Comparison of ENCODE assay signal across 15 cellular contexts in genomic region chr19:33396701-33397535, GRCh38. TPM values are rescaled to one million over a fixed set of nuclear protein-coding genes. Genes with fewer than 3 reads are reported as not detected.
DNase-seq lines count a peak whose midpoint lies in the region; ATAC-seq, FAIRE-seq and TF ChIP-seq lines count a peak whose summit lies in the region.
"Had no signal": no experiment of that assay in that cellular context is flagged by ENCODE, and none has a peak within 500 bp of the region (broad histone marks: within the 10 kb centered on the region; RNA-seq: fewer than 3 reads in every experiment).

No MANE protein-coding gene starts in this region.

- H3K27me3 ChIP-seq in sigmoid colon: no peaks in the 10 kb centered on the region
- no peaks in the 10 kb centered on the region for H3K27me3 ChIP-seq in hepatocyte
- no peaks in the 10 kb centered on the region for H3K27me3 ChIP-seq in trophoblast cell (ENCODE audit: insufficient read depth, low read length)
- H3K27me3 ChIP-seq: pancreas had no signal

- H4K8ac ChIP-seq in trophoblast cell (ENCODE audit: low read depth, low read length): no peak overlapping the region

- no peak overlapping the region for H3K18ac ChIP-seq in trophoblast cell (ENCODE audit: low read length)

- H3K9ac ChIP-seq in kidney (ENCODE audit: low read length in 2 of 2) (no peak overlapping the region), trophoblast cell (ENCODE audit: low read length) (no peak overlapping the region)
- H3K9ac ChIP-seq: KMS-11 had no signal

- no peak overlapping the region for H3K4me2 ChIP-seq in hepatocyte
- H3K4me2 ChIP-seq in trophoblast cell (ENCODE audit: low read length): no peak overlapping the region
- H3K4me2 ChIP-seq: KMS-11 had no signal

- TF ChIP-seq POLR2A in sigmoid colon (IDR thresholded peaks at IDR 0.05): no peak

- H3K27me3 Mint-ChIP-seq in natural killer cell (ENCODE audit: low read depth in 2 of 2) (no peaks in the 10 kb centered on the region), immature natural killer cell (ENCODE audit: low read depth in 3 of 3) (peaks cover 0 to 3% (median 2%) of the 10 kb centered on the region in 3 donors)

- H3K36me3 ChIP-seq in kidney (ENCODE audit: control insufficient read depth in 1 of 2, insufficient read depth in 2 of 2, low read length in 2 of 2): no peaks in the 10 kb centered on the region
- peaks cover 0 to 6% (median 0%) of the 10 kb centered on the region in 4 donors for H3K36me3 ChIP-seq in sigmoid colon
- H3K36me3 ChIP-seq in hepatocyte (replicated peaks; ENCODE audit: insufficient read depth, low read depth): no peaks in the 10 kb centered on the region
- H3K36me3 ChIP-seq in trophoblast cell (ENCODE audit: control insufficient read depth in 1 of 2, insufficient read depth in 2 of 2, low read length in 2 of 2): no peaks in the 10 kb centered on the region
- H3K36me3 ChIP-seq: pancreas had no signal

- H2BK12ac ChIP-seq in trophoblast cell (ENCODE audit: low read length): no peak overlapping the region

- H3K79me1 ChIP-seq in trophoblast cell (ENCODE audit: low read length): no peaks in the 10 kb centered on the region

- DNase-seq in LHCN-M2 (ENCODE audit: low read depth): peak; percentile 15
- peak; percentile 47 for DNase-seq in dermis blood vessel endothelial cell
- DNase-seq in kidney: peak; percentile 82
- peak; percentile 64 for DNase-seq in sigmoid colon
- DNase-seq in hepatocyte (ENCODE audit: low spot score): no peak
- no peak for DNase-seq in trophoblast cell
- DNase-seq in natural killer cell: no peak
- no peak for DNase-seq in immature natural killer cell
- DNase-seq: DND-41, NCI-H1436, NCI-H446 had no signal

- H2AFZ ChIP-seq in hepatocyte: no peak overlapping the region
- no peak overlapping the region for H2AFZ ChIP-seq in trophoblast cell (ENCODE audit: insufficient read depth, low read length, poor library complexity)

- H3K4me1 Mint-ChIP-seq in natural killer cell (peaks cover 0 to 17% of the 10 kb centered on the region in 2 donors), immature natural killer cell (peaks cover 0 to 1% of the 10 kb centered on the region in 2 donors)

- no peak overlapping the region for H4K91ac ChIP-seq in trophoblast cell (ENCODE audit: low read depth, low read length)

- no peak for ATAC-seq in natural killer cell
- ATAC-seq: pancreas had no signal

- 85 to 87% methylated on average over 30 of the region's 30 CpGs for WGBS in sigmoid colon, 2 donors
- WGBS in hepatocyte (ENCODE audit: low lambda C conversion rate, missing lambda C conversion rate): 75% methylated on average over 25 of the region's 30 CpGs
- no CpG with 5 or more reads among the region's 30 CpGs for WGBS in trophoblast cell (ENCODE audit: extremely low coverage, insufficient coverage, insufficient read length)

- no peaks in the 10 kb centered on the region for H4K20me1 ChIP-seq in hepatocyte (ENCODE audit: insufficient read depth, poor library complexity, severe bottlenecking)

- H3K4me3 Mint-ChIP-seq in natural killer cell (no peak overlapping the region), immature natural killer cell (no peak overlapping the region)

- FAIRE-seq in kidney (lab: Jason Lieb, UNC): no peak
- FAIRE-seq: pancreas had no signal

- H3K27ac Mint-ChIP-seq in natural killer cell (no peak overlapping the region), immature natural killer cell (no peak overlapping the region)

- no peak overlapping the region for H2BK120ac ChIP-seq in trophoblast cell (ENCODE audit: insufficient read depth, low read length, poor library complexity)

- no peak overlapping the region for H3K4ac ChIP-seq in trophoblast cell (ENCODE audit: low read depth, low read length)

- TF ChIP-seq EP300 in sigmoid colon (IDR thresholded peaks at IDR 0.05): no peak

- H4K12ac ChIP-seq in trophoblast cell (ENCODE audit: low read depth, low read length): no peak overlapping the region

- H3K4me3 ChIP-seq in kidney (ENCODE audit: low read length in 2 of 2): no peak overlapping the region
- no peak overlapping the region for H3K4me3 ChIP-seq in sigmoid colon
- H3K4me3 ChIP-seq in hepatocyte: no peak overlapping the region
- H3K4me3 ChIP-seq in trophoblast cell (ENCODE audit: low read depth, low read length): no peak overlapping the region
- H3K4me3 ChIP-seq: pancreas had no signal

- TF ChIP-seq CTCF in kidney (IDR thresholded peaks at IDR 0.05; ENCODE audit: borderline replicate concordance, extremely low read depth, insufficient read depth) (no peak), sigmoid colon (IDR thresholded peaks at IDR 0.05) (no peak), hepatocyte (IDR thresholded peaks at IDR 0.05; ENCODE audit: poor library complexity) (no peak), natural killer cell (IDR thresholded peaks at IDR 0.05) (no peak)

- no peak overlapping the region for H2AK5ac ChIP-seq in trophoblast cell (ENCODE audit: low read length)

- H3K14ac ChIP-seq in trophoblast cell (ENCODE audit: low read length): no peak overlapping the region

- no peaks in the 10 kb centered on the region for H3K9me3 ChIP-seq in kidney (ENCODE audit: control insufficient read depth in 1 of 2, low read length in 2 of 2)
- H3K9me3 ChIP-seq in sigmoid colon: no peaks in the 10 kb centered on the region
- no peaks in the 10 kb centered on the region for H3K9me3 ChIP-seq in hepatocyte (ENCODE audit: low read depth)
- H3K9me3 ChIP-seq in trophoblast cell (ENCODE audit: insufficient read depth, low read depth, low read length): no peaks in the 10 kb centered on the region
- H3K9me3 ChIP-seq: pancreas had no signal

- no peaks in the 10 kb centered on the region for H3K36me3 Mint-ChIP-seq in natural killer cell
- H3K36me3 Mint-ChIP-seq in immature natural killer cell: no peaks in the 10 kb centered on the region

- intact Hi-C loops in kidney (cut with DNase I) (no loop called here), sigmoid colon (cut with DNase I) (no loop called here), natural killer cell (cut with micrococcal nuclease) (no loop called here)

- no peaks in the 10 kb centered on the region for H3K9me2 ChIP-seq in hepatocyte (replicated peaks; ENCODE audit: insufficient read depth)

- H2BK5ac ChIP-seq in trophoblast cell (ENCODE audit: low read depth, low read length, poor library complexity): no peak overlapping the region

- H3K27ac ChIP-seq in kidney (ENCODE audit: low read depth in 2 of 2, low read length in 2 of 2) (peak overlapping the region; percentile 19 to 50), sigmoid colon (no peak overlapping the region), hepatocyte (no peak overlapping the region), trophoblast cell (ENCODE audit: low read depth, low read length) (no peak overlapping the region)
- H3K27ac ChIP-seq: C4-2B, KMS-11, pancreas, VCaP had no signal

- H3K23ac ChIP-seq in trophoblast cell (ENCODE audit: low read length): no peak overlapping the region

- H3K4me1 ChIP-seq in kidney (ENCODE audit: control insufficient read depth in 1 of 2, insufficient read depth in 1 of 2, low read depth in 1 of 2, low read length in 2 of 2) (peaks cover 10 to 58% of the 10 kb centered on the region in 2 donors), sigmoid colon (peaks cover 0 to 53% (median 49%) of the 10 kb centered on the region in 4 donors), hepatocyte (ENCODE audit: insufficient read depth) (peaks cover 28% of the 10 kb centered on the region), trophoblast cell (ENCODE audit: control insufficient read depth in 1 of 2, insufficient read depth in 2 of 2, low read length in 2 of 2) (peaks cover 0 to 3% of the 10 kb centered on the region in 2 experiments)

- H3K79me2 ChIP-seq in hepatocyte (no peaks in the 10 kb centered on the region), trophoblast cell (ENCODE audit: control insufficient read depth, insufficient read depth, low read length, poor library complexity) (peaks cover 2% of the 10 kb centered on the region)

- H3K9me3 Mint-ChIP-seq in natural killer cell: no peaks in the 10 kb centered on the region
- no peaks in the 10 kb centered on the region for H3K9me3 Mint-ChIP-seq in immature natural killer cell

RNA-seq across cellular contexts. Expression of gene CEBPG, which starts 23.4 kb away (rescaled TPM):
- total RNA-seq in LHCN-M2 (2014; rRNA removed) (17.3 TPM in 2 replicates), dermis blood vessel endothelial cell (32.6 and 38.6 TPM in 2 replicates), kidney (22.4 TPM), sigmoid colon (10 to 100 TPM; 18.6 to 27.8 (median 23.0) TPM), hepatocyte (69.4 and 69.5 TPM in 2 replicates), natural killer cell (10 to 100 TPM; 22.3 to 28.1 (median 23.9) TPM)
- polyA plus RNA-seq in LHCN-M2 (2012): 4.9 TPM
- polyA plus RNA-seq in kidney (ENCODE audit: insufficient read depth, low read depth, low replicate concordance) (13.0 TPM), sigmoid colon (10 to 100 TPM; 44.2 to 84.6 (median 64.9) TPM), hepatocyte (26.2 and 33.1 TPM in 2 replicates), immature natural killer cell (10 to 100 TPM in 2 of 3 donors, 1 to 10 TPM in 1; 7.4 to 14.8 (median 12.3) TPM)
- 26.6 and 27.5 TPM in 2 replicates for polyA plus RNA-seq in trophoblast cell (2013)

Comparison
In these comparisons a context has a peak if more than half of its experiments do, and no peak if none do; other contexts are left out.
1. DNase-seq: peak in LHCN-M2 (single experiment), dermis blood vessel endothelial cell (single experiment), kidney (single experiment) and sigmoid colon (single experiment); none in hepatocyte (single experiment), trophoblast cell (0 of 2), natural killer cell (single experiment) and immature natural killer cell (0 of 3).
2. H3K27ac ChIP-seq: peak in kidney (2 of 2); none in sigmoid colon (0 of 4), hepatocyte (single experiment) and trophoblast cell (single experiment).